In genomic region chr6:121263742-121264141, GRCh38 we compare ENCODE assay signal across 35 cellular contexts.
"Had no signal": no experiment of that assay in that cellular context is flagged by ENCODE, and none has a peak within 500 bp of the region (broad histone marks: within the 10 kb centered on the region; RNA-seq: fewer than 3 reads in every experiment).

No MANE protein-coding gene starts in this region.

- DNase-seq: Karpas-422, Kasumi-1, MG63, MM.1S, MV-4-11, NCI-H1048, NCI-H1092, NCI-H1092 treated with DMSO at 0.1 percent for 48 hours, NCI-H1105, NCI-H1105 treated with DMSO at 0.1 percent for 48 hours, NCI-H1417, NCI-H1417 treated with DMSO at 0.1 percent for 48 hours, NCI-H1436, NCI-H1436 treated with DMSO at 0.1 percent for 48 hours, NCI-H146, NCI-H1694, NCI-H1694 treated with DMSO at 0.1 percent for 48 hours, NCI-H187, NCI-H187 treated with DMSO at 0.1 percent for 48 hours, NCI-H1930, NCI-H2029, NCI-H2029 treated with DMSO at 0.1 percent for 48 hours, NCI-H2081, NCI-H2081 treated with DMSO at 0.1 percent for 48 hours, NCI-H2107, NCI-H2171, NCI-H2171 treated with DMSO at 0.1 percent for 48 hours, NCI-H2227 treated with DMSO at 0.1 percent for 48 hours, NCI-H226, NCI-H345, NCI-H446, NCI-H446 treated with DMSO at 0.1 percent for 48 hours, NCI-H510A, NCI-H510A treated with DMSO at 0.1 percent for 48 hours had no signal

- H3K9ac ChIP-seq: KMS-11 had no signal

- H3K4me2 ChIP-seq: KMS-11 had no signal

- H3K27me3 ChIP-seq: MG63 had no signal

- H3K4me3 ChIP-seq: MG63 had no signal

- H3K27ac ChIP-seq: KMS-11 had no signal
